ENCODE assay signal across 24 cellular contexts in genomic region chr9:71941998-71942567, GRCh38. TPM values are rescaled to one million over a fixed set of nuclear protein-coding genes. Genes with fewer than 3 reads are reported as not detected.
A peak's percentile ranks its signal among the peaks of the same experiment; 100 is the strongest.
DNase-seq lines count a peak whose midpoint lies in the region; ATAC-seq and TF ChIP-seq lines count a peak whose summit lies in the region.
"Had no signal": no experiment of that assay in that cellular context is flagged by ENCODE, and none has a peak within 500 bp of the region (broad histone marks: within the 10 kb centered on the region; RNA-seq: fewer than 3 reads in every experiment).

No MANE protein-coding gene starts in this region.

- H3K4me3 Mint-ChIP-seq in mesothelial cell of epicardium (no peak overlapping the region), immature natural killer cell (no peak overlapping the region)

- no peak overlapping the region for H3K4me3 ChIP-seq in BJ (ENCODE audit: low read depth, low read length)
- H3K4me3 ChIP-seq: A549, adrenal gland, BLaER1, vagina had no signal

- no peak for TF ChIP-seq CTCF in BJ (IDR thresholded peaks at IDR 0.05; ENCODE audit: insufficient read depth, low read depth, low read length)
- no peak for TF ChIP-seq CTCF in mesothelial cell of epicardium (IDR thresholded peaks at IDR 0.05; ENCODE audit: unreplicated experiment)

- no peaks in the 10 kb centered on the region for H3K36me3 Mint-ChIP-seq in mesothelial cell of epicardium
- peaks cover 0 to 2% (median 2%) of the 10 kb centered on the region in 3 donors for H3K36me3 Mint-ChIP-seq in immature natural killer cell

- POLR2A ChIA-PET in BJ (lab: Charles Lee): no interaction called here

- ATAC-seq in HG02623 (IDR thresholded peaks at IDR 0.05; ENCODE audit: unreplicated experiment): no peak
- ATAC-seq: A549 had no signal

- H3K36me3 ChIP-seq in BJ (ENCODE audit: control insufficient read depth, insufficient read depth, low read length): no peaks in the 10 kb centered on the region
- H3K36me3 ChIP-seq: adrenal gland, BLaER1, vagina had no signal

- H3K27ac Mint-ChIP-seq in mesothelial cell of epicardium (peak overlapping the region; percentile 1), immature natural killer cell (peak overlapping the region in 3 of 6 donors; percentile 5 to 65 (median 37))

- CTCF ChIA-PET in BJ (lab: Yijun Ruan, JAX): interaction anchor here (0.9 to 1.0 kb wide), 2 partner anchors 9 to 10 kb away, joined by 3 read pairs; no protein-coding TSS in a partner anchor

- H3K9me3 Mint-ChIP-seq in mesothelial cell of epicardium (no peaks in the 10 kb centered on the region), immature natural killer cell (no peaks in the 10 kb centered on the region)

- H3K4me1 Mint-ChIP-seq in mesothelial cell of epicardium: peaks cover 31% of the 10 kb centered on the region
- H3K4me1 Mint-ChIP-seq in immature natural killer cell: peaks cover 16 to 46% of the 10 kb centered on the region in 2 donors

- H3K27ac ChIP-seq in cingulate gyrus (ENCODE audit: low read depth, low read length): peak overlapping the region; percentile 48
- H3K27ac ChIP-seq: A549, adrenal gland, BLaER1, vagina had no signal

- H3K27me3 ChIP-seq in BJ (ENCODE audit: control insufficient read depth, insufficient read depth, low read length): no peaks in the 10 kb centered on the region
- H3K27me3 ChIP-seq: adrenal gland, BLaER1, vagina had no signal

- H3K27me3 Mint-ChIP-seq in mesothelial cell of epicardium (ENCODE audit: low read depth) (no peaks in the 10 kb centered on the region), immature natural killer cell (ENCODE audit: low read depth in 3 of 3) (no peaks in the 10 kb centered on the region)

- DNase-seq in BJ (ENCODE audit: low read depth) (peak; percentile 25), M059J (ENCODE audit: low read depth) (peak; percentile 18), mesothelial cell of epicardium (ENCODE audit: low spot score in 2 of 2, unreplicated experiment in 2 of 2) (no peak), DMS 273 (lab: John Stamatoyannopoulos, UW; ENCODE audit: unreplicated experiment) (no peak), DMS 273 treated with DMSO at 0.1 percent for 48 hours (lab: John Stamatoyannopoulos, UW) (no peak), immature natural killer cell (no peak)
- DNase-seq: activated CD4-positive, alpha-beta T cell treated with anti-CD3 and anti-CD28 coated beads, Interleukin-2, amount 50 U/mL, for 4 hours; activated CD8-positive, alpha-beta memory T cell treated with anti-CD3 and anti-CD28 coated beads, Interleukin-2, amount 50 U/mL, for 48 hours; activated effector memory CD4-positive, alpha-beta T cell treated with Interleukin-2 at 50 U/mL for 16 hours; adrenal gland; Calu3; erythroblast; MM.1S; NCI-H146; NCI-H2227 treated with DMSO at 0.1 percent for 48 hours; occipital lobe; stimulated activated CD4-positive, alpha-beta T cell treated with anti-CD3 and anti-CD28 coated beads, Interleukin-12 subunit alpha, Interleukin-12 subunit beta, amount 100 ng/mL, for 4 hours; stimulated activated CD8-positive, alpha-beta memory T cell treated with anti-CD3 and anti-CD28 coated beads, Interleukin-4, amount 100 ng/mL, for 48 hours; T-helper 2 cell had no signal

RNA-seq across cellular contexts. Expression of gene C9orf85, which starts 30.6 kb away (rescaled TPM):
- polyA plus RNA-seq in BJ (2011; rRNA removed): 16.1 and 19.1 TPM in 2 replicates
- 5.2 and 7.3 TPM in 2 replicates for polyA minus RNA-seq in BJ (2011; rRNA and poly(A)+ RNA removed)
- total RNA-seq in M059J (2014; rRNA removed; shearing (Covaris generic)): 24.9 and 32.2 TPM in 2 replicates
- total RNA-seq in mesothelial cell of epicardium: 13.6 to 15.9 TPM (median 15.2 TPM) in 3 replicates
- polyA plus RNA-seq in immature natural killer cell: 10 to 100 TPM; 10.9 to 16.0 (median 12.3) TPM

RNA-seq across cellular contexts. Expression of gene ABHD17B, which starts 31.1 kb away (rescaled TPM):
- polyA plus RNA-seq in BJ (2011; rRNA removed): 9.0 and 14.2 TPM in 2 replicates
- 9.5 and 10.2 TPM in 2 replicates for polyA minus RNA-seq in BJ (2011; rRNA and poly(A)+ RNA removed)
- total RNA-seq in M059J (2014; rRNA removed; shearing (Covaris generic)): 34.5 and 49.0 TPM in 2 replicates
- total RNA-seq in mesothelial cell of epicardium: 27.0 to 30.3 TPM (median 27.8 TPM) in 3 replicates
- polyA plus RNA-seq in immature natural killer cell: 10 to 100 TPM; 38.8 to 45.2 (median 39.5) TPM

Comparison
In these comparisons a context has a peak if more than half of its experiments do, and no peak if none do; other contexts are left out.
1. DNase-seq: peak in BJ (single experiment) and M059J (single experiment); none in mesothelial cell of epicardium (0 of 2), DMS 273 (single experiment), DMS 273 treated with DMSO at 0.1 percent for 48 hours (single experiment) and immature natural killer cell (0 of 3).